ENCODE assay signal across 22 cellular contexts in the genomic region with DNA sequence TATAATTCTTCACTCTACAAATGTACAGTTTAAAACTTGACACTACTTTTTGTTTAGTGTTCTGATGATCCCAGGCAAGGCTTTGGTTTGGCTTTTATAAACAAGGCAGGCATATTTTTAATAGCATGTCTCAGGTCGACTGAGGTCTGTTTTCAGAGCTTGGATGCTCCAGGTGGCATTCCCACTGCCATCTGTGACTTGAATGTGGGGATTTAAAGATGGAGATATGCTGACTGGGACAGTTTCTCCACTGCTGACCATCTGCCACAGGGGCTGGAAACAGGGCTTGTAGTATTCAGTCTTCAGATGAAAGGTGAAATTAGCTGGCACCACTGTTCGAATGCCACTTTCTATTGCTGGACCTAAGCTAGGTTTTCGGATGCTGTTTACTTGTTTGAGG.
"Had no signal": no experiment of that assay in that cellular context is flagged by ENCODE, and none has a peak within 500 bp of the region (broad histone marks: within the 10 kb centered on the region; RNA-seq: fewer than 3 reads in every experiment).

No MANE protein-coding gene starts in this region.

- ATAC-seq: activated T-cell treated with anti-CD3 and anti-CD28 coated beads, Interleukin-2, amount 50 U/mL, for 4 hours; left lung; naive thymus-derived CD8-positive, alpha-beta T cell; stimulated activated memory B cell treated with anti-CD40 and anti-IgM and Interleukin-4, amounts not matched to agents 10 μg/mL and 1 μg/mL and 100 μg/mL, for 72 hours; WTC11 had no signal

- DNase-seq: activated CD8-positive, alpha-beta memory T cell treated with anti-CD3 and anti-CD28 coated beads, Interleukin-2, amount 50 U/mL, for 48 hours; activated naive CD4-positive, alpha-beta T cell; activated T-cell treated with anti-CD3 and anti-CD28 coated beads, Interleukin-2, amount 50 U/mL, for 4 hours; amniotic stem cell; erythroblast; foreskin fibroblast; immature natural killer cell; kidney glomerular epithelial cell; left lung; naive thymus-derived CD8-positive, alpha-beta T cell; sigmoid colon; stimulated activated CD4-positive, alpha-beta T cell treated with anti-CD3 and anti-CD28 coated beads, Interleukin-15, amount 100 ng/mL, for 24 hours; T-helper 2 cell; transverse colon had no signal

- FAIRE-seq: TTC549, urothelium cell line had no signal

- H3K27ac ChIP-seq: breast epithelium, left lung, neural progenitor cell, sigmoid colon, transverse colon had no signal

- H3K27me3 ChIP-seq: breast epithelium, left lung, neural progenitor cell, sigmoid colon, transverse colon had no signal

- H3K4me3 ChIP-seq: breast epithelium, left lung, lung, neural progenitor cell, sigmoid colon, smooth muscle cell, transverse colon had no signal

- H3K36me3 ChIP-seq: breast epithelium, left lung, neural progenitor cell, sigmoid colon, transverse colon had no signal
